8 cellular contexts compared by ENCODE assay signal in genomic region chr6:3849681-3850450, GRCh38. TPM values are rescaled to one million over a fixed set of nuclear protein-coding genes. Genes with fewer than 3 reads are reported as not detected.
A peak's percentile ranks its signal among the peaks of the same experiment; 100 is the strongest.
DNase-seq lines count a peak whose midpoint lies in the region; ATAC-seq and TF ChIP-seq lines count a peak whose summit lies in the region.

No MANE protein-coding gene starts in this region.

- peaks cover 8% of the 10 kb centered on the region for H3K36me3 Mint-ChIP-seq in dendritic cell treated with granulocyte-macrophage colony-stimulating factor and Interleukin-4, amounts not matched to agents 40 ng/mL and 50 ng/mL, for 4 days (ENCODE audit: low read depth)
- H3K36me3 Mint-ChIP-seq in mesothelial cell of epicardium, result no peaks in the 10 kb centered on the region

- no peaks in the 10 kb centered on the region for H3K27me3 Mint-ChIP-seq in dendritic cell treated with granulocyte-macrophage colony-stimulating factor and Interleukin-4, amounts not matched to agents 40 ng/mL and 50 ng/mL, for 4 days
- no peaks in the 10 kb centered on the region for H3K27me3 Mint-ChIP-seq in mesothelial cell of epicardium (ENCODE audit: low read depth)

- H3K27ac Mint-ChIP-seq in dendritic cell treated with granulocyte-macrophage colony-stimulating factor and Interleukin-4, amounts not matched to agents 40 ng/mL and 50 ng/mL, for 4 days, result peak overlapping the region; percentile 72
- H3K27ac Mint-ChIP-seq in mesothelial cell of epicardium, result no peak overlapping the region

- intact Hi-C loops in dendritic cell treated with granulocyte-macrophage colony-stimulating factor and Interleukin-4, amounts not matched to agents 40 ng/mL and 50 ng/mL, for 4 days (cut with micrococcal nuclease), result loop anchor here (2.0 to 10.0 kb wide), 3 partner anchors 58 to 125 kb away; partner anchors contain the start of gene PXDC1

- peaks cover 18% of the 10 kb centered on the region for H3K4me1 Mint-ChIP-seq in dendritic cell treated with granulocyte-macrophage colony-stimulating factor and Interleukin-4, amounts not matched to agents 40 ng/mL and 50 ng/mL, for 4 days (ENCODE audit: low read depth)
- peaks cover 11% of the 10 kb centered on the region for H3K4me1 Mint-ChIP-seq in mesothelial cell of epicardium

- no peak for ATAC-seq in GM18519 (IDR thresholded peaks at IDR 0.05; ENCODE audit: low FRiP score, unreplicated experiment)
- ATAC-seq in GM19324 (IDR thresholded peaks at IDR 0.05; ENCODE audit: low FRiP score, unreplicated experiment), result no peak
- ATAC-seq in GM18861 (IDR thresholded peaks at IDR 0.05; ENCODE audit: unreplicated experiment), result no peak

- TF ChIP-seq CTCF in BE2C (IDR thresholded peaks at IDR 0.05; ENCODE audit: low read depth, low read length), result no peak
- TF ChIP-seq CTCF in mesothelial cell of epicardium (IDR thresholded peaks at IDR 0.05; ENCODE audit: unreplicated experiment), result no peak

- H3K27ac ChIP-seq in HUES64 (ENCODE audit: low read depth, low read length), result no peak overlapping the region

- no peaks in the 10 kb centered on the region for H3K9me3 ChIP-seq in BE2C
- H3K9me3 ChIP-seq in HUES64 (ENCODE audit: insufficient read depth, low read depth, low read length), result no peaks in the 10 kb centered on the region

- H3K27me3 ChIP-seq in BE2C (no peaks in the 10 kb centered on the region), HUES64 (ENCODE audit: insufficient read depth, low read length) (no peaks in the 10 kb centered on the region)

- 96% methylated on average over 73 of the region's 73 CpGs for whole genome bisulfite sequencing in HUES64

- DNase-seq in BE2C, result peak; percentile 33
- no peak for DNase-seq in mesothelial cell of epicardium (ENCODE audit: low spot score in 2 of 2, unreplicated experiment in 2 of 2)
- DNase-seq in stimulated activated CD4-positive, alpha-beta T cell treated with anti-CD3 and anti-CD28 coated beads, Interleukin-4, amount 100 ng/mL, for 4 hours, result no peak

- H3K4me3 ChIP-seq in BE2C (ENCODE audit: low read depth, low read length) (peak overlapping the region; percentile 72), HUES64 (ENCODE audit: low read length) (peak overlapping the region; percentile 58)

- H3K4me1 ChIP-seq in BE2C (no peaks in the 10 kb centered on the region), HUES64 (ENCODE audit: insufficient read depth, low read length) (no peaks in the 10 kb centered on the region)

- H3K36me3 ChIP-seq in BE2C (no peaks in the 10 kb centered on the region), HUES64 (ENCODE audit: insufficient read depth, low read length) (no peaks in the 10 kb centered on the region)

- peak overlapping the region; percentile 74 for H3K4me3 Mint-ChIP-seq in dendritic cell treated with granulocyte-macrophage colony-stimulating factor and Interleukin-4, amounts not matched to agents 40 ng/mL and 50 ng/mL, for 4 days
- peak overlapping the region; percentile 80 for H3K4me3 Mint-ChIP-seq in mesothelial cell of epicardium

- H3K9me3 Mint-ChIP-seq in dendritic cell treated with granulocyte-macrophage colony-stimulating factor and Interleukin-4, amounts not matched to agents 40 ng/mL and 50 ng/mL, for 4 days, result peaks cover 13% of the 10 kb centered on the region
- no peaks in the 10 kb centered on the region for H3K9me3 Mint-ChIP-seq in mesothelial cell of epicardium

- H3K9ac ChIP-seq in HUES64 (ENCODE audit: low read depth, low read length), result peak overlapping the region; percentile 50; the same call in 1 of the 2 replicates

RNA-seq across cellular contexts. Expression of gene FAM50B, which starts 0.7 kb away (rescaled TPM):
- polyA plus RNA-seq in BE2C (2012; ENCODE audit: insufficient read depth, insufficient read length, low read depth), result 53.6 TPM
- 0.75 TPM for polyA plus RNA-seq in HUES64 (2013, experiment 1 of 2)
- polyA plus RNA-seq in HUES64 (2013, experiment 2 of 2), result 0.82 TPM
- total RNA-seq in mesothelial cell of epicardium, result 7.0 to 7.9 TPM (median 7.1 TPM) in 3 replicates
